ENCODE assay signal across 19 cellular contexts in genomic region chr10:8316284-8316683, GRCh38.
DNase-seq lines count a peak whose midpoint lies in the region; ATAC-seq and TF ChIP-seq lines count a peak whose summit lies in the region.
"Had no signal": no experiment of that assay in that cellular context is flagged by ENCODE, and none has a peak within 500 bp of the region (broad histone marks: within the 10 kb centered on the region; RNA-seq: fewer than 3 reads in every experiment).

No MANE protein-coding gene starts in this region.

- H3K27me3 ChIP-seq in neural cell (ENCODE audit: insufficient read depth, low read depth, low read length), result no peaks in the 10 kb centered on the region
- H3K27me3 ChIP-seq: BE2C had no signal

- no peak overlapping the region for H3K9ac ChIP-seq in neural cell (ENCODE audit: low read length)

- no peak for ATAC-seq in activated CD8-positive, alpha-beta memory T cell treated with anti-CD3 and anti-CD28 coated beads, Interleukin-2, amount 10 ng/mL, durations not matched to agents 7 days and 5 days
- no peak for ATAC-seq in GM19452 (IDR thresholded peaks at IDR 0.05; ENCODE audit: unreplicated experiment)

- CTCF ChIA-PET in activated CD8-positive, alpha-beta memory T cell treated with anti-CD3 and anti-CD28 coated beads, Interleukin-2, amount 10 ng/mL, durations not matched to agents 7 days and 5 days (lab: Charles Lee), result no interaction called here
- CTCF ChIA-PET in activated CD4-positive, alpha-beta memory T cell treated with anti-CD3 and anti-CD28 coated beads for 36 hours (lab: Charles Lee), result interaction anchor here (0.9 to 1.1 kb wide), 2 partner anchors 183 to 263 kb away, joined by 4 to 6 read pairs; no protein-coding TSS in a partner anchor

- H4K20me1 ChIP-seq in neural cell (ENCODE audit: insufficient read depth), result no peaks in the 10 kb centered on the region

- H3K4me1 Mint-ChIP-seq in activated CD8-positive, alpha-beta memory T cell treated with anti-CD3 and anti-CD28 coated beads, Interleukin-2, amount 10 ng/mL, durations not matched to agents 7 days and 5 days, result peaks cover 18% of the 10 kb centered on the region
- H3K4me1 Mint-ChIP-seq in activated CD4-positive, alpha-beta memory T cell treated with anti-CD3 and anti-CD28 coated beads for 36 hours (ENCODE audit: low read depth), result peaks cover 41% of the 10 kb centered on the region

- H3K4me3 ChIP-seq in neural cell (ENCODE audit: low read length), result peak overlapping the region; percentile 37

- TF ChIP-seq EP300 in neural cell (conservative IDR thresholded peaks at IDR 0.05; ENCODE audit: poor library complexity, severe bottlenecking), result no peak

- no peaks in the 10 kb centered on the region for H3K79me2 ChIP-seq in neural cell (replicated peaks; ENCODE audit: insufficient read depth, low read length)

- no peaks in the 10 kb centered on the region for H3F3A ChIP-seq in neural cell (ENCODE audit: insufficient read depth, low read length, poor library complexity, severe bottlenecking)

- H3K9me3 ChIP-seq in neural cell (ENCODE audit: low read length), result no peaks in the 10 kb centered on the region
- H3K9me3 ChIP-seq: BE2C had no signal

- H3K36me3 Mint-ChIP-seq in activated CD8-positive, alpha-beta memory T cell treated with anti-CD3 and anti-CD28 coated beads, Interleukin-2, amount 10 ng/mL, durations not matched to agents 7 days and 5 days, result peaks cover 11% of the 10 kb centered on the region
- H3K36me3 Mint-ChIP-seq in activated CD4-positive, alpha-beta memory T cell treated with anti-CD3 and anti-CD28 coated beads for 36 hours, result peaks cover 6% of the 10 kb centered on the region
- H3K36me3 Mint-ChIP-seq: IgD-negative memory B cell had no signal

- H3K36me3 ChIP-seq in neural cell (ENCODE audit: insufficient read depth, low read length), result no peaks in the 10 kb centered on the region
- H3K36me3 ChIP-seq: BE2C had no signal

- H3K27me3 Mint-ChIP-seq in activated CD8-positive, alpha-beta memory T cell treated with anti-CD3 and anti-CD28 coated beads, Interleukin-2, amount 10 ng/mL, durations not matched to agents 7 days and 5 days, result no peaks in the 10 kb centered on the region
- peaks cover 4% of the 10 kb centered on the region for H3K27me3 Mint-ChIP-seq in activated CD4-positive, alpha-beta memory T cell treated with anti-CD3 and anti-CD28 coated beads for 36 hours

- peaks cover 4% of the 10 kb centered on the region for H3K9me3 Mint-ChIP-seq in activated CD8-positive, alpha-beta memory T cell treated with anti-CD3 and anti-CD28 coated beads, Interleukin-2, amount 10 ng/mL, durations not matched to agents 7 days and 5 days (ENCODE audit: low read depth)
- H3K9me3 Mint-ChIP-seq in activated CD4-positive, alpha-beta memory T cell treated with anti-CD3 and anti-CD28 coated beads for 36 hours, result peaks cover 11% of the 10 kb centered on the region

- no peak for TF ChIP-seq RAD21 in neural cell (conservative IDR thresholded peaks at IDR 0.05)

- peak overlapping the region; percentile 41 for H3K4me2 ChIP-seq in neural cell (ENCODE audit: low read length)

- no peaks in the 10 kb centered on the region for H3K9me2 ChIP-seq in neural cell (ENCODE audit: insufficient read depth, low read length)

- H3K27ac Mint-ChIP-seq in activated CD8-positive, alpha-beta memory T cell treated with anti-CD3 and anti-CD28 coated beads, Interleukin-2, amount 10 ng/mL, durations not matched to agents 7 days and 5 days, result peak overlapping the region; percentile 13
- H3K27ac Mint-ChIP-seq in activated CD4-positive, alpha-beta memory T cell treated with anti-CD3 and anti-CD28 coated beads for 36 hours, result peak overlapping the region; percentile 85
- H3K27ac Mint-ChIP-seq: IgD-negative memory B cell had no signal

- intact Hi-C loops in activated CD4-positive, alpha-beta memory T cell treated with anti-CD3 and anti-CD28 coated beads for 36 hours (cut with micrococcal nuclease), result no loop called here

- no peak overlapping the region for H2AFZ ChIP-seq in neural cell (ENCODE audit: low read depth, low read length)

- DNase-seq in activated CD8-positive, alpha-beta memory T cell treated with anti-CD3 and anti-CD28 coated beads, Interleukin-2, amount 10 ng/mL, durations not matched to agents 7 days and 5 days, result no peak
- DNase-seq in activated CD8-positive, alpha-beta memory T cell treated with anti-CD3 and anti-CD28 coated beads for 24 hours, result no peak
- peak; percentile 44 for DNase-seq in stimulated activated CD4-positive, alpha-beta T cell treated with anti-CD3 and anti-CD28 coated beads, Interleukin-1b, Interleukin-23, amount 100 ng/mL, for 48 hours
- DNase-seq in stimulated activated CD4-positive, alpha-beta T cell treated with anti-CD3 and anti-CD28 coated beads, Interleukin-12 subunit alpha, Interleukin-12 subunit beta, amount 100 ng/mL, for 4 hours, result no peak
- peak; percentile 42 for DNase-seq in activated CD4-positive, alpha-beta memory T cell treated with anti-CD3 and anti-CD28 coated beads for 36 hours
- no peak for DNase-seq in putamen (ENCODE audit: low spot score)
- DNase-seq: BE2C, DMS53, EL, GF-D8, Karpas-422, NCI-H1694, NCI-H2081, NCI-H2171, NCI-H524 treated with DMSO at 0.1 percent for 48 hours, NCI-H82 had no signal

- POLR2A ChIA-PET in activated CD4-positive, alpha-beta memory T cell treated with anti-CD3 and anti-CD28 coated beads for 36 hours (lab: Charles Lee), result interaction anchor here (0.9 to 1.5 kb wide), 4 partner anchors 9 to 255 kb away, joined by 3 to 15 read pairs (median 4); no protein-coding TSS in a partner anchor

- no peak overlapping the region for H3K4me3 Mint-ChIP-seq in activated CD8-positive, alpha-beta memory T cell treated with anti-CD3 and anti-CD28 coated beads, Interleukin-2, amount 10 ng/mL, durations not matched to agents 7 days and 5 days
- H3K4me3 Mint-ChIP-seq in activated CD4-positive, alpha-beta memory T cell treated with anti-CD3 and anti-CD28 coated beads for 36 hours, result no peak overlapping the region
- H3K4me3 Mint-ChIP-seq: IgD-negative memory B cell had no signal

- TF ChIP-seq CTCF in neural cell (IDR thresholded peaks at IDR 0.05; ENCODE audit: poor library complexity, severe bottlenecking), result no peak

- peak overlapping the region; percentile 48 for H3K27ac ChIP-seq in neural cell (ENCODE audit: low read length)

TF ChIP-seq in neural cell, 6 proteins besides CTCF, POLR2A, EP300 and RAD21:
- TF ChIP-seq REST (IDR thresholded peaks at IDR 0.05; ENCODE audit: borderline replicate concordance), result no peak
- TF ChIP-seq SMC3 (conservative IDR thresholded peaks at IDR 0.05; ENCODE audit: poor library complexity), result no peak
- TF ChIP-seq MXI1 (conservative IDR thresholded peaks at IDR 0.05; ENCODE audit: poor library complexity, severe bottlenecking), result no peak
- no peak for TF ChIP-seq EZH2 (IDR thresholded peaks at IDR 0.05; ENCODE audit: borderline replicate concordance, insufficient read depth, low read length, poor library complexity, severe bottlenecking)
- no peak for TF ChIP-seq POLR2AphosphoS5 (IDR thresholded peaks at IDR 0.05)
- no peak for TF ChIP-seq TAF1 (IDR thresholded peaks at IDR 0.05; ENCODE audit: low read depth)

Comparison
In these comparisons a context has a peak if more than half of its experiments do, and no peak if none do; other contexts are left out.
1. DNase-seq: peak in stimulated activated CD4-positive, alpha-beta T cell treated with anti-CD3 and anti-CD28 coated beads, Interleukin-1b, Interleukin-23, amount 100 ng/mL, for 48 hours (single experiment) and activated CD4-positive, alpha-beta memory T cell treated with anti-CD3 and anti-CD28 coated beads for 36 hours (single experiment); none in activated CD8-positive, alpha-beta memory T cell treated with anti-CD3 and anti-CD28 coated beads, Interleukin-2, amount 10 ng/mL, durations not matched to agents 7 days and 5 days (single experiment), activated CD8-positive, alpha-beta memory T cell treated with anti-CD3 and anti-CD28 coated beads for 24 hours (single experiment), stimulated activated CD4-positive, alpha-beta T cell treated with anti-CD3 and anti-CD28 coated beads, Interleukin-12 subunit alpha, Interleukin-12 subunit beta, amount 100 ng/mL, for 4 hours (single experiment) and putamen (single experiment).